Comparison of ENCODE assay signal across 32 cellular contexts in genomic region chr19:17155251-17155650, GRCh38. TPM values are rescaled to one million over a fixed set of nuclear protein-coding genes. Genes with fewer than 3 reads are reported as not detected.
DNase-seq lines count a peak whose midpoint lies in the region; ATAC-seq and TF ChIP-seq lines count a peak whose summit lies in the region.
"Had no signal": no experiment of that assay in that cellular context is flagged by ENCODE, and none has a peak within 500 bp of the region (broad histone marks: within the 10 kb centered on the region; RNA-seq: fewer than 3 reads in every experiment).

No MANE protein-coding gene starts in this region.

- peaks cover 19 to 21% of the 10 kb centered on the region in 2 experiments for H3K4me1 ChIP-seq in neutrophil (ENCODE audit: control insufficient read depth in 1 of 2, insufficient read depth in 1 of 2, low read depth in 1 of 2, low read length in 1 of 2)
- peaks cover 6 to 18% of the 10 kb centered on the region in 2 experiments for H3K4me1 ChIP-seq in trophoblast cell (ENCODE audit: control insufficient read depth in 1 of 2, insufficient read depth in 2 of 2, low read length in 2 of 2)
- H3K4me1 ChIP-seq: A549, BE2C had no signal

- peaks cover 3% of the 10 kb centered on the region for H3K79me2 ChIP-seq in trophoblast cell (ENCODE audit: control insufficient read depth, insufficient read depth, low read length, poor library complexity)

- H3K4me3 ChIP-seq in neutrophil (ENCODE audit: low read depth in 1 of 2, low read length in 1 of 2): no peak overlapping the region
- no peak overlapping the region for H3K4me3 ChIP-seq in trophoblast cell (ENCODE audit: low read depth, low read length)
- H3K4me3 ChIP-seq: A549; BLaER1; BLaER1 treated with 17β-estradiol and CSF1 and Interleukin-3, amounts not matched to agents 10 nM and 100 nM had no signal

- H4K12ac ChIP-seq in trophoblast cell (ENCODE audit: low read depth, low read length): no peak overlapping the region

- in situ Hi-C loops in GM13976 (cut with MboI; ENCODE audit: low sequenced_read_pairs, unreplicated experiment): no loop called here

- H2BK12ac ChIP-seq in trophoblast cell (ENCODE audit: low read length): no peak overlapping the region

- intact Hi-C loops in CD14-positive monocyte (cut with micrococcal nuclease): loop anchor here in 1 of 2 donors (5.0 kb wide), 1 partner anchor 78 kb away; the partner anchor contains the start of genes HAUS8 and MYO9B

- no peaks in the 10 kb centered on the region for H3K27me3 Mint-ChIP-seq in CD14-positive monocyte (ENCODE audit: low read depth in 3 of 3)
- H3K27me3 Mint-ChIP-seq: B cell; CD4-positive, alpha-beta memory T cell; CD4-positive, alpha-beta T cell; CD4-positive, CD25-positive, alpha-beta regulatory T cell; CD8-positive, alpha-beta memory T cell had no signal

- no peaks in the 10 kb centered on the region for H3K9me3 ChIP-seq in neutrophil
- no peaks in the 10 kb centered on the region for H3K9me3 ChIP-seq in trophoblast cell (ENCODE audit: insufficient read depth, low read depth, low read length)
- H3K9me3 ChIP-seq: A549; BE2C; BLaER1; BLaER1 treated with 17β-estradiol and CSF1 and Interleukin-3, amounts not matched to agents 10 nM and 100 nM; Caco-2 had no signal

- no peak overlapping the region for H3K14ac ChIP-seq in trophoblast cell (ENCODE audit: low read length)

- peaks cover 10% of the 10 kb centered on the region for H3K79me1 ChIP-seq in trophoblast cell (ENCODE audit: low read length)

- H3K36me3 Mint-ChIP-seq in CD14-positive monocyte: peaks cover 74 to 96% of the 10 kb centered on the region in 2 donors

- no peak overlapping the region for H2AK5ac ChIP-seq in trophoblast cell (ENCODE audit: low read length)

- no peak overlapping the region for H3K4me2 ChIP-seq in trophoblast cell (ENCODE audit: low read length)
- H3K4me2 ChIP-seq: A549; BLaER1; BLaER1 treated with 17β-estradiol and CSF1 and Interleukin-3, amounts not matched to agents 10 nM and 100 nM had no signal

- no peak overlapping the region for H2BK5ac ChIP-seq in trophoblast cell (ENCODE audit: low read depth, low read length, poor library complexity)

- TF ChIP-seq CTCF in CD14-positive monocyte (IDR thresholded peaks at IDR 0.05) (no peak), neutrophil (IDR thresholded peaks at IDR 0.05) (no peak), GM13976 (IDR thresholded peaks at IDR 0.05; ENCODE audit: borderline replicate concordance, control extremely low read depth, extremely low read depth, insufficient read depth, missing control alignments) (no peak)

- H3K4me1 Mint-ChIP-seq in CD14-positive monocyte: peaks cover 21% of the 10 kb centered on the region
- H3K4me1 Mint-ChIP-seq: CD4-positive, CD25-positive, alpha-beta regulatory T cell had no signal

- no peak overlapping the region for H2AFZ ChIP-seq in trophoblast cell (ENCODE audit: insufficient read depth, low read length, poor library complexity)

- no peak overlapping the region for H3K4me3 Mint-ChIP-seq in CD14-positive monocyte
- H3K4me3 Mint-ChIP-seq: B cell; CD4-positive, alpha-beta memory T cell; CD4-positive, alpha-beta T cell; CD4-positive, CD25-positive, alpha-beta regulatory T cell; CD8-positive, alpha-beta memory T cell; CD8-positive, alpha-beta T cell had no signal

- no peak overlapping the region for H3K9ac ChIP-seq in trophoblast cell (ENCODE audit: low read length)
- H3K9ac ChIP-seq: BLaER1; BLaER1 treated with 17β-estradiol and CSF1 and Interleukin-3, amounts not matched to agents 10 nM and 100 nM had no signal

- DNase-seq in CD14-positive monocyte (ENCODE audit: low spot score) (no peak), trophoblast cell (peak; percentile 87 to 96), GM13976 (ENCODE audit: low spot score) (no peak)
- no peak for DNase-seq in stimulated activated CD4-positive, alpha-beta T cell treated with anti-CD3 and anti-CD28 coated beads, Interleukin-4, amount 100 ng/mL, for 4 hours
- DNase-seq: 8988T; ACHN; AML-193; BE2C; C1 segment of cervical spinal cord; Caco-2; Calu3; CD4-positive, alpha-beta memory T cell; CD4-positive, alpha-beta T cell; CD4-positive, CD25-positive, alpha-beta regulatory T cell; CD8-positive, alpha-beta memory T cell; CD8-positive, alpha-beta T cell; COR-L47; DMS 273 treated with DMSO at 0.1 percent for 48 hours; DMS153; DMS53; DMS79; DMS79 treated with DMSO at 0.1 percent for 48 hours; DND-41; EL had no signal

- no peak overlapping the region for H4K8ac ChIP-seq in trophoblast cell (ENCODE audit: low read depth, low read length)

- no peaks in the 10 kb centered on the region for H3K9me3 Mint-ChIP-seq in CD14-positive monocyte
- H3K9me3 Mint-ChIP-seq: CD4-positive, alpha-beta T cell; CD4-positive, CD25-positive, alpha-beta regulatory T cell; CD8-positive, alpha-beta memory T cell; CD8-positive, alpha-beta T cell had no signal

- H3K27ac Mint-ChIP-seq in CD14-positive monocyte: peak overlapping the region in 5 of 7 donors; percentile 50 to 97 (median 94)
- H3K27ac Mint-ChIP-seq: B cell; CD4-positive, alpha-beta memory T cell; CD4-positive, alpha-beta T cell; CD4-positive, CD25-positive, alpha-beta regulatory T cell; CD8-positive, alpha-beta memory T cell; CD8-positive, alpha-beta T cell had no signal

- H3K18ac ChIP-seq in trophoblast cell (ENCODE audit: low read length): no peak overlapping the region

- H3K36me3 ChIP-seq in neutrophil (peaks cover 84% of the 10 kb centered on the region), trophoblast cell (ENCODE audit: control insufficient read depth in 1 of 2, insufficient read depth in 2 of 2, low read length in 2 of 2) (peaks cover 54 to 68% of the 10 kb centered on the region in 2 experiments)

- no peak overlapping the region for H3K23ac ChIP-seq in trophoblast cell (ENCODE audit: low read length)

- H3K4ac ChIP-seq in trophoblast cell (ENCODE audit: low read depth, low read length): no peak overlapping the region

- H4K91ac ChIP-seq in trophoblast cell (ENCODE audit: low read depth, low read length): no peak overlapping the region

- H3K27me3 ChIP-seq in neutrophil (no peaks in the 10 kb centered on the region), trophoblast cell (ENCODE audit: insufficient read depth, low read length) (no peaks in the 10 kb centered on the region)
- H3K27me3 ChIP-seq: BE2C; BLaER1; BLaER1 treated with 17β-estradiol and CSF1 and Interleukin-3, amounts not matched to agents 10 nM and 100 nM had no signal

- peak overlapping the region; percentile 97 for H3K27ac ChIP-seq in neutrophil
- H3K27ac ChIP-seq in trophoblast cell (ENCODE audit: low read depth, low read length): no peak overlapping the region
- H3K27ac ChIP-seq: 22Rv1; A549; BLaER1; BLaER1 treated with 17β-estradiol and CSF1 and Interleukin-3, amounts not matched to agents 10 nM and 100 nM; C4-2B had no signal

- WGBS in trophoblast cell (ENCODE audit: extremely low coverage, insufficient coverage, insufficient read length): no CpG with 5 or more reads among the region's 7 CpGs

- H2BK120ac ChIP-seq in trophoblast cell (ENCODE audit: insufficient read depth, low read length, poor library complexity): no peak overlapping the region

- no peak for ATAC-seq in GM18858 (IDR thresholded peaks at IDR 0.05; ENCODE audit: unreplicated experiment)
- ATAC-seq: A549; CD8-positive, alpha-beta T cell had no signal

RNA-seq across cellular contexts. Expression of gene USE1, which starts 59.9 kb away (rescaled TPM):
- 10 to 100 TPM; 26.5 to 29.7 TPM for polyA plus RNA-seq in CD14-positive monocyte
- polyA plus RNA-seq in trophoblast cell (2013): 10.3 and 10.4 TPM in 2 replicates

Comparison
In these comparisons a context has a peak if more than half of its experiments do, and no peak if none do; other contexts are left out.
1. DNase-seq: peak in trophoblast cell (2 of 2); none in CD14-positive monocyte (single experiment), stimulated activated CD4-positive, alpha-beta T cell treated with anti-CD3 and anti-CD28 coated beads, Interleukin-4, amount 100 ng/mL, for 4 hours (0 of 2) and GM13976 (single experiment).